8 cellular contexts compared by ENCODE assay signal in genomic region chr16:81752225-81752875, GRCh38. TPM values are rescaled to one million over a fixed set of nuclear protein-coding genes. Genes with fewer than 3 reads are reported as not detected.
A peak's percentile ranks its signal among the peaks of the same experiment; 100 is the strongest.
DNase-seq lines count a peak whose midpoint lies in the region; ATAC-seq and TF ChIP-seq lines count a peak whose summit lies in the region.

No MANE protein-coding gene starts in this region.

- no peak for TF ChIP-seq POLR2A in transverse colon (IDR thresholded peaks at IDR 0.05)

- H3K4me3 ChIP-seq in right cardiac atrium (ENCODE audit: low read length): no peak overlapping the region
- H3K4me3 ChIP-seq in transverse colon: no peak overlapping the region

- H3K27me3 Mint-ChIP-seq in activated CD8-positive, alpha-beta memory T cell treated with anti-CD3 and anti-CD28 coated beads, Interleukin-2, amount 10 ng/mL, durations not matched to agents 7 days and 5 days: no peaks in the 10 kb centered on the region
- H3K27me3 Mint-ChIP-seq in activated T-cell treated with anti-CD3 and anti-CD28 coated beads, Interleukin-2, amount 50 U/mL, for 72 hours (ENCODE audit: low read depth): peaks cover 16% of the 10 kb centered on the region

- TF ChIP-seq CTCF in transverse colon (IDR thresholded peaks at IDR 0.05): no peak

- no peaks in the 10 kb centered on the region for H3K27me3 ChIP-seq in right cardiac atrium (ENCODE audit: control insufficient read depth, insufficient read depth)
- H3K27me3 ChIP-seq in transverse colon: peaks cover 5% of the 10 kb centered on the region

- H3K4me1 ChIP-seq in right cardiac atrium (ENCODE audit: control insufficient read depth, insufficient read depth, low read length) (no peaks in the 10 kb centered on the region), transverse colon (no peaks in the 10 kb centered on the region)

- H3K4me1 Mint-ChIP-seq in activated CD8-positive, alpha-beta memory T cell treated with anti-CD3 and anti-CD28 coated beads, Interleukin-2, amount 10 ng/mL, durations not matched to agents 7 days and 5 days: peaks cover 41% of the 10 kb centered on the region
- H3K4me1 Mint-ChIP-seq in activated T-cell treated with anti-CD3 and anti-CD28 coated beads, Interleukin-2, amount 50 U/mL, for 72 hours (ENCODE audit: low read depth): peaks cover 18% of the 10 kb centered on the region

- no peak for DNase-seq in activated CD8-positive, alpha-beta memory T cell treated with anti-CD3 and anti-CD28 coated beads, Interleukin-2, amount 10 ng/mL, durations not matched to agents 7 days and 5 days
- no peak for DNase-seq in activated CD8-positive, alpha-beta memory T cell treated with anti-CD3 and anti-CD28 coated beads for 24 hours
- DNase-seq in RPMI7951 (ENCODE audit: low read depth) (peak; percentile 40), right cardiac atrium (peak; percentile 69 to 87 (median 82)), transverse colon (peak; percentile 73), NCI-H187 treated with DMSO at 0.1 percent for 48 hours (lab: John Stamatoyannopoulos, UW) (no peak)
- no peak for DNase-seq in activated T-cell treated with anti-CD3 and anti-CD28 coated beads, Interleukin-2, amount 50 U/mL, for 72 hours

- intact Hi-C loops in right cardiac atrium (cut with DNase I): no loop called here
- intact Hi-C loops in transverse colon (cut with DNase I; ENCODE audit: low total_unique reads): no loop called here

- WGBS in right cardiac atrium: 41% methylated on average over 13 of the region's 13 CpGs
- WGBS in transverse colon (ENCODE audit: low coverage in 1 of 2), 2 donors: 32% methylated on average over 10 of the region's 13 CpGs; no CpG with 5 or more reads in 1 of the 2 donors

- peak overlapping the region; percentile 20 for H3K27ac ChIP-seq in right cardiac atrium (ENCODE audit: low read length)
- peak overlapping the region; percentile 42 to 74 (median 54) for H3K27ac ChIP-seq in transverse colon

- no peaks in the 10 kb centered on the region for H3K36me3 ChIP-seq in transverse colon

- H3K9me3 Mint-ChIP-seq in activated CD8-positive, alpha-beta memory T cell treated with anti-CD3 and anti-CD28 coated beads, Interleukin-2, amount 10 ng/mL, durations not matched to agents 7 days and 5 days (ENCODE audit: low read depth): no peaks in the 10 kb centered on the region
- no peaks in the 10 kb centered on the region for H3K9me3 Mint-ChIP-seq in activated T-cell treated with anti-CD3 and anti-CD28 coated beads, Interleukin-2, amount 50 U/mL, for 72 hours

- H3K4me3 Mint-ChIP-seq in activated CD8-positive, alpha-beta memory T cell treated with anti-CD3 and anti-CD28 coated beads, Interleukin-2, amount 10 ng/mL, durations not matched to agents 7 days and 5 days: no peak overlapping the region
- H3K4me3 Mint-ChIP-seq in activated T-cell treated with anti-CD3 and anti-CD28 coated beads, Interleukin-2, amount 50 U/mL, for 72 hours: no peak overlapping the region

- CTCF ChIA-PET in activated CD8-positive, alpha-beta memory T cell treated with anti-CD3 and anti-CD28 coated beads, Interleukin-2, amount 10 ng/mL, durations not matched to agents 7 days and 5 days (lab: Charles Lee): interaction anchor here (1.0 to 5.0 kb wide), 7 partner anchors 9 to 133 kb away, joined by 3 to 30 read pairs (median 3); no protein-coding TSS in a partner anchor

- no peaks in the 10 kb centered on the region for H3K36me3 Mint-ChIP-seq in activated CD8-positive, alpha-beta memory T cell treated with anti-CD3 and anti-CD28 coated beads, Interleukin-2, amount 10 ng/mL, durations not matched to agents 7 days and 5 days
- no peaks in the 10 kb centered on the region for H3K36me3 Mint-ChIP-seq in activated T-cell treated with anti-CD3 and anti-CD28 coated beads, Interleukin-2, amount 50 U/mL, for 72 hours (ENCODE audit: insufficient read depth in 2 of 2)

- ATAC-seq in activated CD8-positive, alpha-beta memory T cell treated with anti-CD3 and anti-CD28 coated beads, Interleukin-2, amount 10 ng/mL, durations not matched to agents 7 days and 5 days: peak; percentile 17
- ATAC-seq in HG03025 (IDR thresholded peaks at IDR 0.05; ENCODE audit: low FRiP score, unreplicated experiment) (peak; percentile 88), right cardiac atrium (peak; percentile 78 to 90)
- ATAC-seq in activated T-cell treated with anti-CD3 and anti-CD28 coated beads, Interleukin-2, amount 50 U/mL, for 72 hours (replicated peaks in 1 of 2): no peak

- no peak for TF ChIP-seq EP300 in transverse colon (IDR thresholded peaks at IDR 0.05; ENCODE audit: low read depth)

- in situ Hi-C loops in transverse colon (cut with MboI; ENCODE audit: low pct_ligation_motif_present in 1 of 4, low pct_unique_long_range_greater_than_20kb in 1 of 4, low sequenced_read_pairs in 3 of 4): no loop called here

- no peak overlapping the region for H3K27ac Mint-ChIP-seq in activated CD8-positive, alpha-beta memory T cell treated with anti-CD3 and anti-CD28 coated beads, Interleukin-2, amount 10 ng/mL, durations not matched to agents 7 days and 5 days
- H3K27ac Mint-ChIP-seq in activated T-cell treated with anti-CD3 and anti-CD28 coated beads, Interleukin-2, amount 50 U/mL, for 72 hours: no peak overlapping the region

- H3K9me3 ChIP-seq in right cardiac atrium (ENCODE audit: control insufficient read depth, low read length) (no peaks in the 10 kb centered on the region), transverse colon (no peaks in the 10 kb centered on the region)

RNA-seq across cellular contexts. Expression of gene PLCG2, which starts 26.7 kb away (rescaled TPM):
- total RNA-seq in activated CD8-positive, alpha-beta memory T cell treated with anti-CD3 and anti-CD28 coated beads, Interleukin-2, amount 10 ng/mL, durations not matched to agents 7 days and 5 days: 10 to 100 TPM; 62.5 to 80.2 TPM
- total RNA-seq in RPMI7951 (2014; rRNA removed; shearing (Covaris generic)): 0.10 and 0.36 TPM in 2 replicates
- total RNA-seq in right cardiac atrium: 10 to 100 TPM in 2 of 4 donors, 1 to 10 TPM in 2; 8.1 to 18.3 (median 11.7) TPM
- polyA plus RNA-seq in right cardiac atrium: 4.3 TPM
- total RNA-seq in transverse colon: 10 to 100 TPM in 3 of 4 donors, 1 to 10 TPM in 1; 9.0 to 65.9 (median 28.6) TPM
- total RNA-seq in activated T-cell treated with anti-CD3 and anti-CD28 coated beads, Interleukin-2, amount 50 U/mL, for 72 hours: 10 to 100 TPM in 1 of 2 donors, 1 to 10 TPM in 1; 8.0 to 25.6 TPM

Comparison
In these comparisons a context has a peak if more than half of its experiments do, and no peak if none do; other contexts are left out.
1. ATAC-seq: peak in activated CD8-positive, alpha-beta memory T cell treated with anti-CD3 and anti-CD28 coated beads, Interleukin-2, amount 10 ng/mL, durations not matched to agents 7 days and 5 days (single experiment), HG03025 (single experiment) and right cardiac atrium (2 of 2); none in activated T-cell treated with anti-CD3 and anti-CD28 coated beads, Interleukin-2, amount 50 U/mL, for 72 hours (0 of 2).
2. DNase-seq: peak in RPMI7951 (single experiment), right cardiac atrium (3 of 3) and transverse colon (single experiment); none in activated CD8-positive, alpha-beta memory T cell treated with anti-CD3 and anti-CD28 coated beads, Interleukin-2, amount 10 ng/mL, durations not matched to agents 7 days and 5 days (single experiment), activated CD8-positive, alpha-beta memory T cell treated with anti-CD3 and anti-CD28 coated beads for 24 hours (single experiment), NCI-H187 treated with DMSO at 0.1 percent for 48 hours (single experiment) and activated T-cell treated with anti-CD3 and anti-CD28 coated beads, Interleukin-2, amount 50 U/mL, for 72 hours (0 of 2).